ENCODE assay signal across 7 cellular contexts in genomic region chr5:173925449-173926071, GRCh38. TPM values are rescaled to one million over a fixed set of nuclear protein-coding genes. Genes with fewer than 3 reads are reported as not detected.
A peak's percentile ranks its signal among the peaks of the same experiment; 100 is the strongest.
DNase-seq lines count a peak whose midpoint lies in the region; ATAC-seq and TF ChIP-seq lines count a peak whose summit lies in the region.

No MANE protein-coding gene starts in this region.

- peak; percentile 28 for DNase-seq in GM10248 (ENCODE audit: extremely low spot score)
- peak; percentile 75 for DNase-seq in NB4 (ENCODE audit: low read depth)
- peak; percentile 29 for DNase-seq in activated T-cell treated with anti-CD3 and anti-CD28 coated beads, Interleukin-2, amount 50 U/mL, for 4 hours
- DNase-seq in foreskin melanocyte, result peak; percentile 55
- no peak for DNase-seq in psoas muscle
- no peak for DNase-seq in NCI-H1694 (lab: John Stamatoyannopoulos, UW)

- POLR2A ChIA-PET in GM10248 (lab: Yijun Ruan, JAX), result no interaction called here

- H3K27me3 Mint-ChIP-seq in activated T-cell treated with anti-CD3 and anti-CD28 coated beads, Interleukin-2, amount 50 U/mL, for 4 hours (ENCODE audit: low read depth), result no peaks in the 10 kb centered on the region

- H3K36me3 ChIP-seq in psoas muscle (ENCODE audit: insufficient read depth in 1 of 2, low read depth in 1 of 2), result no peaks in the 10 kb centered on the region

- CTCF ChIA-PET in GM10248 (lab: Yijun Ruan, JAX), result interaction anchor here (0.6 to 6.1 kb wide), 57 partner anchors 8 to 962 kb away, joined by 3 to 63 read pairs (median 5); partner anchors contain the start of genes BOD1 and CPEB4

- intact Hi-C loops in psoas muscle (cut with DNase I), result loop anchor here in 1 of 2 donors (5.0 kb wide), 1 partner anchor 37 kb away; no protein-coding TSS in a partner anchor

- no peak for ATAC-seq in activated T-cell treated with anti-CD3 and anti-CD28 coated beads, Interleukin-2, amount 50 U/mL, for 4 hours
- ATAC-seq in psoas muscle (peak in 2 of 4 donors; percentile 22 to 31), HG03520 (IDR thresholded peaks at IDR 0.05; ENCODE audit: unreplicated experiment) (no peak)

- H3K27ac ChIP-seq in psoas muscle, result peak overlapping the region; percentile 94

- no peaks in the 10 kb centered on the region for H3K9me3 ChIP-seq in psoas muscle

- H3K4me3 Mint-ChIP-seq in activated T-cell treated with anti-CD3 and anti-CD28 coated beads, Interleukin-2, amount 50 U/mL, for 4 hours, result no peak overlapping the region

- peak; percentile 73 for TF ChIP-seq CTCF in GM10248 (IDR thresholded peaks at IDR 0.05; ENCODE audit: control extremely low read depth, extremely low read depth, low read depth, missing control alignments)
- peak; percentile 68 for TF ChIP-seq CTCF in NB4 (IDR thresholded peaks at IDR 0.05; ENCODE audit: low read depth, low read length)
- TF ChIP-seq CTCF in psoas muscle (IDR thresholded peaks at IDR 0.05), result peak; percentile 41

- H3K9me3 Mint-ChIP-seq in activated T-cell treated with anti-CD3 and anti-CD28 coated beads, Interleukin-2, amount 50 U/mL, for 4 hours, result no peaks in the 10 kb centered on the region

- 40 to 48% (median 40%) methylated on average over 3 of the region's 3 CpGs for WGBS in psoas muscle, 3 donors

- H3K4me3 ChIP-seq in NB4 (ENCODE audit: low read depth, low read length), result no peak overlapping the region
- no peak overlapping the region for H3K4me3 ChIP-seq in psoas muscle

- H3K4me1 Mint-ChIP-seq in activated T-cell treated with anti-CD3 and anti-CD28 coated beads, Interleukin-2, amount 50 U/mL, for 4 hours (ENCODE audit: low read depth), result peaks cover 23% of the 10 kb centered on the region

- no peaks in the 10 kb centered on the region for H3K27me3 ChIP-seq in psoas muscle (ENCODE audit: insufficient read depth in 3 of 3, low read length in 2 of 3)

- peaks cover 7% of the 10 kb centered on the region for H3K36me3 Mint-ChIP-seq in activated T-cell treated with anti-CD3 and anti-CD28 coated beads, Interleukin-2, amount 50 U/mL, for 4 hours (ENCODE audit: insufficient read depth)

- no peak for TF ChIP-seq POLR2A in NB4 (IDR thresholded peaks at IDR 0.05; ENCODE audit: extremely low read depth, insufficient read length)

- peaks cover 95% of the 10 kb centered on the region for H3K4me1 ChIP-seq in psoas muscle

RNA-seq across cellular contexts. Expression of gene CPEB4, which starts 37.4 kb away (rescaled TPM):
- 10 to 100 TPM; 14.4 to 17.2 (median 14.9) TPM for total RNA-seq in activated T-cell treated with anti-CD3 and anti-CD28 coated beads, Interleukin-2, amount 50 U/mL, for 4 hours
- total RNA-seq in psoas muscle, result 100 to 1,000 TPM in 3 of 4 donors, 10 to 100 TPM in 1; 95.0 to 262 (median 225) TPM
- polyA plus RNA-seq in psoas muscle, result 10 to 100 TPM; 30.4 to 86.4 (median 33.1) TPM

Comparison
In these comparisons a context has a peak if more than half of its experiments do, and no peak if none do; other contexts are left out.
1. DNase-seq: peak in GM10248 (single experiment), NB4 (single experiment), activated T-cell treated with anti-CD3 and anti-CD28 coated beads, Interleukin-2, amount 50 U/mL, for 4 hours (single experiment) and foreskin melanocyte (single experiment); none in psoas muscle (0 of 2) and NCI-H1694 (single experiment).
2. RNA of gene CPEB4, which starts 37.4 kb away (total RNA-seq): 95.0 to 262 TPM in psoas muscle; 14.4 to 17.2 TPM in activated T-cell treated with anti-CD3 and anti-CD28 coated beads, Interleukin-2, amount 50 U/mL, for 4 hours; every median in the first group is over 4 times any median in the second.
3. Peak in every context shown above with its lines, with median percentiles within 50 percentile points of each other: CTCF ChIP-seq.